ENCODE assay signal across 1 cellular context in the genomic region with DNA sequence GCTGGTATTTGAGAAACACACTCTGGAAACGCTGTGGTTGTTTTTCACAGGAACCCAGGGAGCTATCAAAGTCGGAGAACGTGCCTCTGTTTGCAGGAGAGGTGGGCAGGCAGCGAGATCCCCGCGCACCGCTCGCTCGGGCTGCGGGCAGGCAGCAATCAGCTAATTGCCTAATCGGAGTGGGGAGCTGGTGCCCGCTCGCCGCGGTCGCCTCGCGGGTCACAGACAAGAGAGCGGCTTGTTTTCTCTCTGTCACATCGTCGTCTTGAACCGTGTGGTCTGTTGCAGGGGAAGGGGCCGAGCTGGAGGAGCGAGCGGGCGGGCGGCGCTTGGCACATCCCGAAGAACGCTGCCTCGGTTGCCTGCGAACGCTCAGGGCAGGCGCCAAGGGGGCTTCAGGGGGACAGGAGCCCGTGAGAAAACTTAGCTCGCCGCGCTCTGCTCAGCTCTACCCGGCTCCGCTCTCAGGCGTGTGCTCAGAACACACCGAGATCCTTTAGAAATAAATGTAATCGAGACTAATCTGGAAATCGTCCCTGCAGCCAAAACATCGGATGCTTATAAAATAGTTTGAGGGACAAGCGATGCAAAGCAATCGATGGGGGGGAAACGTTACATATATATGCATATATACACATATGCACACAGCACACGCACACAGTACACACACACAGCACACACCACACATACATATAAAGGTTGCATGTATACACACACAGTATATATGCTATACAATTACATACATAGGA.
TF ChIP-seq lines count a peak whose summit lies in the region.

No MANE protein-coding gene starts in this region.

TF ChIP-seq in SK-N-SH treated with all-trans-retinoic acid at 6 μM for 48 hours, 23 proteins besides CTCF, POLR2A, EP300 and RAD21 (continued from another document):
- no peak for TF ChIP-seq ZNF8 (CRISPR knock-in tag; IDR thresholded peaks at IDR 0.05)
- TF ChIP-seq OSR1 (CRISPR knock-in tag; IDR thresholded peaks at IDR 0.05), result no peak
TF ChIP-seq in SK-N-SH treated with all-trans-retinoic acid at 6 μM for 48 hours: peak in this region for 0.
